1 cellular context compared by ENCODE assay signal in the genomic region with DNA sequence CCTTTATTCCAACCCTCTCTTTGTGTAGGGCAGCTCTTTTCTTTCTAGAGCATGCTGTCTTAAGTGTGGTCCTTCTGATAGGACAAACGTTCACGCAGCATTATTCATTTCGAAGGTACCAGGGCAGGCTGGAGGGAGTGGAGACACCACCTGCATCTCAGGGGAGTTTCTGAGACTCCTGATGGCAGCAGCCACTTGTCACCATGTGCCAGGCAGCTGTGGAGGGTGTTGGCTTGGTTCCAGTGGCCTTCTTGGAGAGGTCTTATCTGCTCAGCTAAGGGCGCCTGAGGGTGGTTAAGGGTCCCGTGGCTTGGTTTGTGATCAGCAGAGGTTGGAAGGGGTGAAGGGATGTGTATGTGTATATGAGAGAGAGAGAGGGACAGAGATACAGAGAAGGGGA.
TF ChIP-seq lines count a peak whose summit lies in the region.

No MANE protein-coding gene starts in this region.

TF ChIP-seq in H1, 55 proteins besides CTCF, POLR2A, EP300 and RAD21 (continued from another document):
- no peak for TF ChIP-seq JUND (IDR thresholded peaks at IDR 0.05; ENCODE audit: low read length)
- TF ChIP-seq, protein P1, sequence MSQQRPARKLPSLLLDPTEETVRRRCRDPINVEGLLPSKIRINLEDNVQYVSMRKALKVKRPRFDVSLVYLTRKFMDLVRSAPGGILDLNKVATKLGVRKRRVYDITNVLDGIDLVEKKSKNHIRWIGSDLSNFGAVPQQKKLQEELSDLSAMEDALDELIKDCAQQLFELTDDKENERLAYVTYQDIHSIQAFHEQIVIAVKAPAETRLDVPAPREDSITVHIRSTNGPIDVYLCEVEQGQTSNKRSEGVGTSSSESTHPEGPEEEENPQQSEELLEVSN (IDR thresholded peaks at IDR 0.05) = no peak
- TF ChIP-seq SP4 (IDR thresholded peaks at IDR 0.05; ENCODE audit: low read length) = no peak
- no peak for TF ChIP-seq NANOG (IDR thresholded peaks at IDR 0.05; ENCODE audit: insufficient read depth, low read depth, low read length, poor library complexity, severe bottlenecking)
- TF ChIP-seq TAF1 (IDR thresholded peaks at IDR 0.05; ENCODE audit: low read depth, low read length) = no peak
- TF ChIP-seq HDAC2 (IDR thresholded peaks at IDR 0.05; ENCODE audit: borderline replicate concordance in 1 of 2, low read depth in 2 of 2, low read length in 2 of 2) = no peak
- TF ChIP-seq, protein P2, sequence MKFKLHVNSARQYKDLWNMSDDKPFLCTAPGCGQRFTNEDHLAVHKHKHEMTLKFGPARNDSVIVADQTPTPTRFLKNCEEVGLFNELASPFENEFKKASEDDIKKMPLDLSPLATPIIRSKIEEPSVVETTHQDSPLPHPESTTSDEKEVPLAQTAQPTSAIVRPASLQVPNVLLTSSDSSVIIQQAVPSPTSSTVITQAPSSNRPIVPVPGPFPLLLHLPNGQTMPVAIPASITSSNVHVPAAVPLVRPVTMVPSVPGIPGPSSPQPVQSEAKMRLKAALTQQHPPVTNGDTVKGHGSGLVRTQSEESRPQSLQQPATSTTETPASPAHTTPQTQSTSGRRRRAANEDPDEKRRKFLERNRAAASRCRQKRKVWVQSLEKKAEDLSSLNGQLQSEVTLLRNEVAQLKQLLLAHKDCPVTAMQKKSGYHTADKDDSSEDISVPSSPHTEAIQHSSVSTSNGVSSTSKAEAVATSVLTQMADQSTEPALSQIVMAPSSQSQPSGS (IDR thresholded peaks at IDR 0.05; ENCODE audit: low read length) = no peak
- no peak for TF ChIP-seq JUN (IDR thresholded peaks at IDR 0.05; ENCODE audit: low read depth, low read length)
- TF ChIP-seq MAFK (IDR thresholded peaks at IDR 0.05; ENCODE audit: low read depth, low read length) = no peak
